In genomic region chr2:241672243-241673188, GRCh38 we compare ENCODE assay signal across 18 cellular contexts. TPM values are rescaled to one million over a fixed set of nuclear protein-coding genes. Genes with fewer than 3 reads are reported as not detected.
DNase-seq lines count a peak whose midpoint lies in the region; ATAC-seq, FAIRE-seq and TF ChIP-seq lines count a peak whose summit lies in the region.
"Had no signal": no experiment of that assay in that cellular context is flagged by ENCODE, and none has a peak within 500 bp of the region (broad histone marks: within the 10 kb centered on the region; RNA-seq: fewer than 3 reads in every experiment).

No MANE protein-coding gene starts in this region.

- no peak overlapping the region for H3K27ac ChIP-seq in kidney (ENCODE audit: low read depth in 2 of 2, low read length in 2 of 2)

- H3K4me1 ChIP-seq in kidney (ENCODE audit: control insufficient read depth in 1 of 2, insufficient read depth in 1 of 2, low read depth in 1 of 2, low read length in 2 of 2) = no peaks in the 10 kb centered on the region

- DNase-seq in natural killer cell = no peak
- no peak for DNase-seq in natural killer cell treated with Interleukin-12 subunit alpha and Interleukin-12 subunit beta and Interleukin-15 and Interleukin-18, amount 100 ng/mL, for 72 hours (ENCODE audit: low spot score)
- DNase-seq in activated CD8-positive, alpha-beta T cell treated with anti-CD3 and anti-CD28 coated beads for 36 hours = peak; percentile 15
- peak; percentile 64 for DNase-seq in kidney
- no peak for DNase-seq in stimulated activated naive B cell treated with anti-CD40 and anti-IgM and Interleukin-4, amounts not matched to agents 10 μg/mL and 1 μg/mL and 100 μg/mL, for 72 hours
- DNase-seq in activated CD4-positive, alpha-beta T cell treated with anti-CD3 and anti-CD28 coated beads, Interleukin-2, amount 10 ng/mL, durations not matched to agents 24 days and 14 days = no peak
- DNase-seq: ACHN; CD4-positive, CD25-positive, alpha-beta regulatory T cell; DMS79; HFFc6; NCI-H187 treated with DMSO at 0.1 percent for 48 hours; NCI-H2171; NCI-H446; NCI-H69 had no signal

- H3K4me3 Mint-ChIP-seq in natural killer cell = peak overlapping the region; percentile 21
- H3K4me3 Mint-ChIP-seq in natural killer cell treated with Interleukin-12 subunit alpha and Interleukin-12 subunit beta and Interleukin-15 and Interleukin-18, amount 100 ng/mL, for 72 hours = no peak overlapping the region
- no peak overlapping the region for H3K4me3 Mint-ChIP-seq in activated CD8-positive, alpha-beta T cell treated with anti-CD3 and anti-CD28 coated beads for 36 hours
- no peak overlapping the region for H3K4me3 Mint-ChIP-seq in stimulated activated naive B cell treated with anti-CD40 and anti-IgM and Interleukin-4, amounts not matched to agents 10 μg/mL and 1 μg/mL and 100 μg/mL, for 72 hours
- no peak overlapping the region for H3K4me3 Mint-ChIP-seq in activated CD4-positive, alpha-beta T cell treated with anti-CD3 and anti-CD28 coated beads, Interleukin-2, amount 10 ng/mL, durations not matched to agents 24 days and 14 days
- H3K4me3 Mint-ChIP-seq: GM23338, HFFc6 had no signal

- ATAC-seq in natural killer cell (peak in 1 of 3 donors; percentile 7), HG03521 (IDR thresholded peaks at IDR 0.05; ENCODE audit: unreplicated experiment) (no peak), GM21786 (IDR thresholded peaks at IDR 0.05; ENCODE audit: unreplicated experiment) (no peak)
- ATAC-seq in natural killer cell treated with Interleukin-12 subunit alpha and Interleukin-12 subunit beta and Interleukin-15 and Interleukin-18, amount 100 ng/mL, for 72 hours = no peak
- no peak for ATAC-seq in activated CD8-positive, alpha-beta T cell treated with anti-CD3 and anti-CD28 coated beads for 36 hours
- no peak for ATAC-seq in stimulated activated naive B cell treated with anti-CD40 and anti-IgM and Interleukin-4, amounts not matched to agents 10 μg/mL and 1 μg/mL and 100 μg/mL, for 72 hours (replicated peaks)
- ATAC-seq: GM23338 had no signal

- POLR2A ChIA-PET in activated CD8-positive, alpha-beta T cell treated with anti-CD3 and anti-CD28 coated beads for 36 hours (lab: Charles Lee) = interaction anchor here (1.7 kb wide), 1 partner anchor 35 kb away, joined by 7 read pairs; the partner anchor contains the start of genes ATG4B and THAP4

- H3K9me3 Mint-ChIP-seq in natural killer cell = no peaks in the 10 kb centered on the region
- H3K9me3 Mint-ChIP-seq in natural killer cell treated with Interleukin-12 subunit alpha and Interleukin-12 subunit beta and Interleukin-15 and Interleukin-18, amount 100 ng/mL, for 72 hours = no peaks in the 10 kb centered on the region
- no peaks in the 10 kb centered on the region for H3K9me3 Mint-ChIP-seq in activated CD8-positive, alpha-beta T cell treated with anti-CD3 and anti-CD28 coated beads for 36 hours
- no peaks in the 10 kb centered on the region for H3K9me3 Mint-ChIP-seq in stimulated activated naive B cell treated with anti-CD40 and anti-IgM and Interleukin-4, amounts not matched to agents 10 μg/mL and 1 μg/mL and 100 μg/mL, for 72 hours
- no peaks in the 10 kb centered on the region for H3K9me3 Mint-ChIP-seq in activated CD4-positive, alpha-beta T cell treated with anti-CD3 and anti-CD28 coated beads, Interleukin-2, amount 10 ng/mL, durations not matched to agents 24 days and 14 days
- H3K9me3 Mint-ChIP-seq: CD4-positive, CD25-positive, alpha-beta regulatory T cell; GM23338; HFFc6 had no signal

- peak overlapping the region in 1 of 2 donors; percentile 36 for H3K27ac Mint-ChIP-seq in natural killer cell
- H3K27ac Mint-ChIP-seq in natural killer cell treated with Interleukin-12 subunit alpha and Interleukin-12 subunit beta and Interleukin-15 and Interleukin-18, amount 100 ng/mL, for 72 hours = no peak overlapping the region
- H3K27ac Mint-ChIP-seq in activated CD8-positive, alpha-beta T cell treated with anti-CD3 and anti-CD28 coated beads for 36 hours = peak overlapping the region; percentile 20
- H3K27ac Mint-ChIP-seq in stimulated activated naive B cell treated with anti-CD40 and anti-IgM and Interleukin-4, amounts not matched to agents 10 μg/mL and 1 μg/mL and 100 μg/mL, for 72 hours = peak overlapping the region; percentile 75
- no peak overlapping the region for H3K27ac Mint-ChIP-seq in activated CD4-positive, alpha-beta T cell treated with anti-CD3 and anti-CD28 coated beads, Interleukin-2, amount 10 ng/mL, durations not matched to agents 24 days and 14 days
- H3K27ac Mint-ChIP-seq: HFFc6 had no signal

- no peak overlapping the region for H3K9ac ChIP-seq in kidney (ENCODE audit: low read length in 2 of 2)

- no peaks in the 10 kb centered on the region for H3K36me3 Mint-ChIP-seq in natural killer cell
- H3K36me3 Mint-ChIP-seq in natural killer cell treated with Interleukin-12 subunit alpha and Interleukin-12 subunit beta and Interleukin-15 and Interleukin-18, amount 100 ng/mL, for 72 hours = no peaks in the 10 kb centered on the region
- peaks cover 25% of the 10 kb centered on the region for H3K36me3 Mint-ChIP-seq in activated CD8-positive, alpha-beta T cell treated with anti-CD3 and anti-CD28 coated beads for 36 hours (ENCODE audit: low read depth)
- H3K36me3 Mint-ChIP-seq in stimulated activated naive B cell treated with anti-CD40 and anti-IgM and Interleukin-4, amounts not matched to agents 10 μg/mL and 1 μg/mL and 100 μg/mL, for 72 hours = peaks cover 48 to 73% of the 10 kb centered on the region in 2 donors
- peaks cover 31% of the 10 kb centered on the region for H3K36me3 Mint-ChIP-seq in activated CD4-positive, alpha-beta T cell treated with anti-CD3 and anti-CD28 coated beads, Interleukin-2, amount 10 ng/mL, durations not matched to agents 24 days and 14 days (ENCODE audit: low read depth)
- H3K36me3 Mint-ChIP-seq: CD4-positive, CD25-positive, alpha-beta regulatory T cell had no signal

- no peak overlapping the region for H3K4me3 ChIP-seq in kidney (ENCODE audit: low read length in 2 of 2)
- H3K4me3 ChIP-seq: GM23338 had no signal

- intact Hi-C loops in natural killer cell (cut with micrococcal nuclease) (no loop called here), kidney (cut with DNase I) (no loop called here)
- intact Hi-C loops in activated CD8-positive, alpha-beta T cell treated with anti-CD3 and anti-CD28 coated beads for 36 hours (cut with micrococcal nuclease) = no loop called here
- intact Hi-C loops in activated CD4-positive, alpha-beta T cell treated with anti-CD3 and anti-CD28 coated beads, Interleukin-2, amount 10 ng/mL, durations not matched to agents 24 days and 14 days (cut with micrococcal nuclease) = no loop called here

- CTCF ChIA-PET in activated CD8-positive, alpha-beta T cell treated with anti-CD3 and anti-CD28 coated beads for 36 hours (lab: Charles Lee) = no interaction called here

- no peak for TF ChIP-seq CTCF in natural killer cell (IDR thresholded peaks at IDR 0.05)
- no peak for TF ChIP-seq CTCF in activated CD8-positive, alpha-beta T cell treated with anti-CD3 and anti-CD28 coated beads for 36 hours (IDR thresholded peaks at IDR 0.05)
- no peak for TF ChIP-seq CTCF in kidney (IDR thresholded peaks at IDR 0.05; ENCODE audit: borderline replicate concordance, extremely low read depth, insufficient read depth)

- FAIRE-seq in kidney (lab: Jason Lieb, UNC) = no peak
- FAIRE-seq: GM18507 had no signal

- H3K4me1 Mint-ChIP-seq in natural killer cell = peaks cover 6% of the 10 kb centered on the region in 2 donors
- H3K4me1 Mint-ChIP-seq in natural killer cell treated with Interleukin-12 subunit alpha and Interleukin-12 subunit beta and Interleukin-15 and Interleukin-18, amount 100 ng/mL, for 72 hours (ENCODE audit: low read depth in 2 of 2) = peaks cover 7 to 14% of the 10 kb centered on the region in 2 donors
- H3K4me1 Mint-ChIP-seq in activated CD8-positive, alpha-beta T cell treated with anti-CD3 and anti-CD28 coated beads for 36 hours (ENCODE audit: low read depth) = peaks cover 8% of the 10 kb centered on the region
- peaks cover 4 to 14% of the 10 kb centered on the region in 2 donors for H3K4me1 Mint-ChIP-seq in stimulated activated naive B cell treated with anti-CD40 and anti-IgM and Interleukin-4, amounts not matched to agents 10 μg/mL and 1 μg/mL and 100 μg/mL, for 72 hours
- H3K4me1 Mint-ChIP-seq in activated CD4-positive, alpha-beta T cell treated with anti-CD3 and anti-CD28 coated beads, Interleukin-2, amount 10 ng/mL, durations not matched to agents 24 days and 14 days = peaks cover 2% of the 10 kb centered on the region

- H3K27me3 Mint-ChIP-seq in natural killer cell (ENCODE audit: low read depth in 2 of 2) = no peaks in the 10 kb centered on the region
- H3K27me3 Mint-ChIP-seq in natural killer cell treated with Interleukin-12 subunit alpha and Interleukin-12 subunit beta and Interleukin-15 and Interleukin-18, amount 100 ng/mL, for 72 hours = no peaks in the 10 kb centered on the region
- H3K27me3 Mint-ChIP-seq in activated CD8-positive, alpha-beta T cell treated with anti-CD3 and anti-CD28 coated beads for 36 hours = no peaks in the 10 kb centered on the region
- H3K27me3 Mint-ChIP-seq in stimulated activated naive B cell treated with anti-CD40 and anti-IgM and Interleukin-4, amounts not matched to agents 10 μg/mL and 1 μg/mL and 100 μg/mL, for 72 hours = no peaks in the 10 kb centered on the region
- H3K27me3 Mint-ChIP-seq in activated CD4-positive, alpha-beta T cell treated with anti-CD3 and anti-CD28 coated beads, Interleukin-2, amount 10 ng/mL, durations not matched to agents 24 days and 14 days = no peaks in the 10 kb centered on the region
- H3K27me3 Mint-ChIP-seq: CD4-positive, CD25-positive, alpha-beta regulatory T cell had no signal

- peaks cover 13 to 20% of the 10 kb centered on the region in 2 donors for H3K36me3 ChIP-seq in kidney (ENCODE audit: control insufficient read depth in 1 of 2, insufficient read depth in 2 of 2, low read length in 2 of 2)

- no peaks in the 10 kb centered on the region for H3K9me3 ChIP-seq in kidney (ENCODE audit: control insufficient read depth in 1 of 2, low read length in 2 of 2)

RNA-seq across cellular contexts. Expression of gene DTYMK, which starts 14.1 kb away (rescaled TPM):
- total RNA-seq in natural killer cell (10 to 100 TPM; 15.4 to 17.5 (median 15.6) TPM), kidney (19.0 TPM)
- 100 to 1,000 TPM in 1 of 2 donors, 10 to 100 TPM in 1; 65.1 to 155 TPM for total RNA-seq in natural killer cell treated with Interleukin-12 subunit alpha and Interleukin-12 subunit beta and Interleukin-15 and Interleukin-18, amount 100 ng/mL, for 72 hours
- 10 to 100 TPM; 87.1 to 91.9 TPM for total RNA-seq in activated CD8-positive, alpha-beta T cell treated with anti-CD3 and anti-CD28 coated beads for 36 hours
- polyA plus RNA-seq in kidney (ENCODE audit: insufficient read depth, low read depth, low replicate concordance) = 27.1 TPM
- total RNA-seq in activated CD4-positive, alpha-beta T cell treated with anti-CD3 and anti-CD28 coated beads, Interleukin-2, amount 10 ng/mL, durations not matched to agents 24 days and 14 days = 110 and 111 TPM in 2 replicates

RNA-seq across cellular contexts. Expression of gene ING5, which starts 29.3 kb away (rescaled TPM):
- total RNA-seq in natural killer cell (10 to 100 TPM; 25.6 to 40.9 (median 34.7) TPM), kidney (27.3 TPM)
- 10 to 100 TPM; 27.8 to 70.6 TPM for total RNA-seq in natural killer cell treated with Interleukin-12 subunit alpha and Interleukin-12 subunit beta and Interleukin-15 and Interleukin-18, amount 100 ng/mL, for 72 hours
- 10 to 100 TPM; 37.7 to 41.3 TPM for total RNA-seq in activated CD8-positive, alpha-beta T cell treated with anti-CD3 and anti-CD28 coated beads for 36 hours
- polyA plus RNA-seq in kidney (ENCODE audit: insufficient read depth, low read depth, low replicate concordance) = 37.7 TPM
- total RNA-seq in activated CD4-positive, alpha-beta T cell treated with anti-CD3 and anti-CD28 coated beads, Interleukin-2, amount 10 ng/mL, durations not matched to agents 24 days and 14 days = 51.3 and 55.3 TPM in 2 replicates

RNA-seq across cellular contexts. Expression of gene ATG4B, which starts 35.0 kb away (rescaled TPM):
- total RNA-seq in natural killer cell (100 to 1,000 TPM; 106 to 171 (median 139) TPM), kidney (81.0 TPM)
- total RNA-seq in natural killer cell treated with Interleukin-12 subunit alpha and Interleukin-12 subunit beta and Interleukin-15 and Interleukin-18, amount 100 ng/mL, for 72 hours = 100 to 1,000 TPM in 1 of 2 donors, 10 to 100 TPM in 1; 96.2 to 127 TPM
- total RNA-seq in activated CD8-positive, alpha-beta T cell treated with anti-CD3 and anti-CD28 coated beads for 36 hours = 10 to 100 TPM; 90.7 to 94.6 TPM
- 56.6 TPM for polyA plus RNA-seq in kidney (ENCODE audit: insufficient read depth, low read depth, low replicate concordance)
- total RNA-seq in activated CD4-positive, alpha-beta T cell treated with anti-CD3 and anti-CD28 coated beads, Interleukin-2, amount 10 ng/mL, durations not matched to agents 24 days and 14 days = 109 and 115 TPM in 2 replicates

RNA-seq across cellular contexts. Expression of gene THAP4, which starts 35.6 kb away (rescaled TPM):
- total RNA-seq in natural killer cell (10 to 100 TPM; 19.8 to 29.2 (median 27.8) TPM), kidney (68.0 TPM)
- 10 to 100 TPM; 26.9 to 55.9 TPM for total RNA-seq in natural killer cell treated with Interleukin-12 subunit alpha and Interleukin-12 subunit beta and Interleukin-15 and Interleukin-18, amount 100 ng/mL, for 72 hours
- 10 to 100 TPM; 45.1 to 48.9 TPM for total RNA-seq in activated CD8-positive, alpha-beta T cell treated with anti-CD3 and anti-CD28 coated beads for 36 hours
- 184 TPM for polyA plus RNA-seq in kidney (ENCODE audit: insufficient read depth, low read depth, low replicate concordance)
- 62.0 and 63.9 TPM in 2 replicates for total RNA-seq in activated CD4-positive, alpha-beta T cell treated with anti-CD3 and anti-CD28 coated beads, Interleukin-2, amount 10 ng/mL, durations not matched to agents 24 days and 14 days

Comparison
In these comparisons a context has a peak if more than half of its experiments do, and no peak if none do; other contexts are left out.
1. DNase-seq: peak in activated CD8-positive, alpha-beta T cell treated with anti-CD3 and anti-CD28 coated beads for 36 hours (single experiment) and kidney (single experiment); none in natural killer cell (single experiment), natural killer cell treated with Interleukin-12 subunit alpha and Interleukin-12 subunit beta and Interleukin-15 and Interleukin-18, amount 100 ng/mL, for 72 hours (single experiment), stimulated activated naive B cell treated with anti-CD40 and anti-IgM and Interleukin-4, amounts not matched to agents 10 μg/mL and 1 μg/mL and 100 μg/mL, for 72 hours (single experiment) and activated CD4-positive, alpha-beta T cell treated with anti-CD3 and anti-CD28 coated beads, Interleukin-2, amount 10 ng/mL, durations not matched to agents 24 days and 14 days (single experiment).
2. H3K27ac Mint-ChIP-seq: peak in activated CD8-positive, alpha-beta T cell treated with anti-CD3 and anti-CD28 coated beads for 36 hours (single experiment) and stimulated activated naive B cell treated with anti-CD40 and anti-IgM and Interleukin-4, amounts not matched to agents 10 μg/mL and 1 μg/mL and 100 μg/mL, for 72 hours (single experiment); none in natural killer cell treated with Interleukin-12 subunit alpha and Interleukin-12 subunit beta and Interleukin-15 and Interleukin-18, amount 100 ng/mL, for 72 hours (0 of 2) and activated CD4-positive, alpha-beta T cell treated with anti-CD3 and anti-CD28 coated beads, Interleukin-2, amount 10 ng/mL, durations not matched to agents 24 days and 14 days (single experiment).